10 cellular contexts compared by ENCODE assay signal in the genomic region with DNA sequence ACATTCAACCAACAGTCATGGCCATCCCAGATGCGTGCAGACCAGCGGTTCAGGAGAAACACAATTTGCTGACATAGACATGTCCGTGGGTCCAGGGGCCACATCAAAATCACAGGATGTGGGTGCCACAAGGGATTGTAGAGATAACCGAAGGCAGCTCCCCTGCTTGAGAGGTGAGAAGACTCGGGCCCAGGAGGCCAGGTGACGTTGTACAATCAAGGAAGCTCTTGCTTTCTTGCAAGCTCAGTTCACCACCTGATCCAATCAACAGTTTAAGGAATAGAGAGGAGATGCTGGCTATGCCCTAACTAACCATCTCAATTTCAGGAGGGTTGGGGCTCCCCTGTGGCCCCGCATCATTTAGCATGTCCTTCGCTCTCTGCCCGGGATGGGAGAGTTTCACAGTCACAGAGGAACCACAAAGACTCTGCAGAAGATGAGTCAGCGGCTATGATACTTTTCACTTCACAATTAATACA. TPM values are rescaled to one million over a fixed set of nuclear protein-coding genes. Genes with fewer than 3 reads are reported as not detected.
DNase-seq lines count a peak whose midpoint lies in the region; TF ChIP-seq lines count a peak whose summit lies in the region.
"Had no signal": no experiment of that assay in that cellular context is flagged by ENCODE, and none has a peak within 500 bp of the region (broad histone marks: within the 10 kb centered on the region; RNA-seq: fewer than 3 reads in every experiment).

No MANE protein-coding gene starts in this region.

- peak overlapping the region; percentile 66 to 91 (median 78) for H3K4me3 Mint-ChIP-seq in CD4-positive, alpha-beta memory T cell
- H3K4me3 Mint-ChIP-seq in activated naive CD4-positive, alpha-beta T cell treated with anti-CD3 and anti-CD28 coated beads, Interleukin-2, amount 50 U/mL, for 24 hours, result peak overlapping the region; percentile 31
- H3K4me3 Mint-ChIP-seq: brain had no signal

- POLR2A ChIA-PET in CD4-positive, alpha-beta memory T cell (lab: Charles Lee; ENCODE audit: partially characterized antibody), result interaction anchor here (0.7 to 23.2 kb wide), 14 partner anchors 9 to 242 kb away, joined by 3 to 604 read pairs (median 4); a partner anchor contains a TSS

- H3K27ac ChIP-seq in CD4-positive, alpha-beta memory T cell (ENCODE audit: low read depth, low read length), result no peak overlapping the region

- peak overlapping the region; percentile 67 to 96 (median 93) for H3K27ac Mint-ChIP-seq in CD4-positive, alpha-beta memory T cell
- H3K27ac Mint-ChIP-seq in activated naive CD4-positive, alpha-beta T cell treated with anti-CD3 and anti-CD28 coated beads, Interleukin-2, amount 50 U/mL, for 24 hours, result peak overlapping the region; percentile 47
- H3K27ac Mint-ChIP-seq: brain had no signal

- H3K9me3 Mint-ChIP-seq in CD4-positive, alpha-beta memory T cell, result no peaks in the 10 kb centered on the region
- H3K9me3 Mint-ChIP-seq in activated naive CD4-positive, alpha-beta T cell treated with anti-CD3 and anti-CD28 coated beads, Interleukin-2, amount 50 U/mL, for 24 hours, result no peaks in the 10 kb centered on the region

- H3K27me3 Mint-ChIP-seq in CD4-positive, alpha-beta memory T cell, result no peaks in the 10 kb centered on the region
- no peaks in the 10 kb centered on the region for H3K27me3 Mint-ChIP-seq in activated naive CD4-positive, alpha-beta T cell treated with anti-CD3 and anti-CD28 coated beads, Interleukin-2, amount 50 U/mL, for 24 hours

- peak overlapping the region in 1 of 2 donors; percentile 8 for H3K4me3 ChIP-seq in CD4-positive, alpha-beta memory T cell (ENCODE audit: low read length in 2 of 2)
- peak overlapping the region; percentile 7; the same call in 1 of the 2 replicates for H3K4me3 ChIP-seq in Jurkat, Clone E6-1 (ENCODE audit: low read length)

- H3K27me3 ChIP-seq in CD4-positive, alpha-beta memory T cell (ENCODE audit: insufficient read depth, low read length), result no peaks in the 10 kb centered on the region

- CTCF ChIA-PET in CD4-positive, alpha-beta memory T cell (lab: Charles Lee; ENCODE audit: partially characterized antibody), result interaction anchor here (0.7 to 4.0 kb wide), 7 partner anchors 11 to 85 kb away, joined by 3 to 27 read pairs (median 7); a partner anchor contains a TSS

- peaks cover 61% of the 10 kb centered on the region for H3K36me3 ChIP-seq in CD4-positive, alpha-beta memory T cell (ENCODE audit: insufficient read depth, low read length)

- peak; percentile 34 to 81 (median 50) for DNase-seq in CD4-positive, alpha-beta memory T cell
- DNase-seq in GM20000 (ENCODE audit: low spot score) (peak; percentile 59), amniotic stem cell (lab: John Stamatoyannopoulos, UW) (no peak), RPMI8226 (no peak), NCI-H748 (lab: John Stamatoyannopoulos, UW; ENCODE audit: unreplicated experiment) (no peak), ecto neural progenitor cell (ENCODE audit: low spot score) (no peak)
- DNase-seq in Jurkat, Clone E6-1 (ENCODE audit: low read depth, low spot score), result peak; percentile 80
- DNase-seq: NCI-H146 had no signal

- H3K4me1 Mint-ChIP-seq in CD4-positive, alpha-beta memory T cell, result peaks cover 70 to 91% (median 83%) of the 10 kb centered on the region in 4 donors
- peaks cover 88% of the 10 kb centered on the region for H3K4me1 Mint-ChIP-seq in activated naive CD4-positive, alpha-beta T cell treated with anti-CD3 and anti-CD28 coated beads, Interleukin-2, amount 50 U/mL, for 24 hours

- intact Hi-C loops in CD4-positive, alpha-beta memory T cell (cut with micrococcal nuclease), result no loop called here

- TF ChIP-seq CTCF in GM20000 (IDR thresholded peaks at IDR 0.05; ENCODE audit: extremely low read depth, missing control alignments), result no peak

- H3K4me1 ChIP-seq in CD4-positive, alpha-beta memory T cell (ENCODE audit: insufficient read depth, low read length), result peaks cover 88% of the 10 kb centered on the region

- H3K9me3 ChIP-seq in CD4-positive, alpha-beta memory T cell (ENCODE audit: control insufficient read depth in 1 of 2, low read length in 2 of 2), result no peaks in the 10 kb centered on the region

- H3K36me3 Mint-ChIP-seq in CD4-positive, alpha-beta memory T cell, result peaks cover 71 to 85% of the 10 kb centered on the region in 2 donors
- H3K36me3 Mint-ChIP-seq in activated naive CD4-positive, alpha-beta T cell treated with anti-CD3 and anti-CD28 coated beads, Interleukin-2, amount 50 U/mL, for 24 hours, result peaks cover 37% of the 10 kb centered on the region
- H3K36me3 Mint-ChIP-seq: brain had no signal

RNA-seq across cellular contexts. Expression of a gene that starts 19.5 kb away (rescaled TPM):
- 10 to 100 TPM; 79.3 to 93.6 TPM for total RNA-seq in CD4-positive, alpha-beta memory T cell
- 10 to 100 TPM; 43.1 to 58.0 TPM for polyA plus RNA-seq in CD4-positive, alpha-beta memory T cell
- 27.5 TPM for polyA plus RNA-seq in Jurkat, Clone E6-1 (2012; ENCODE audit: insufficient read depth, insufficient read length)

RNA-seq across cellular contexts. Expression of a gene that starts 27.4 kb away (rescaled TPM):
- total RNA-seq in CD4-positive, alpha-beta memory T cell, result 1 to 10 TPM; 1.8 to 3.2 TPM
- 1 to 10 TPM; 4.2 to 4.5 TPM for polyA plus RNA-seq in CD4-positive, alpha-beta memory T cell
- 3.6 TPM for polyA plus RNA-seq in Jurkat, Clone E6-1 (2012; ENCODE audit: insufficient read depth, insufficient read length)

RNA-seq across cellular contexts. Expression of a gene that starts 56.9 kb away (rescaled TPM):
- total RNA-seq in CD4-positive, alpha-beta memory T cell, result not detected
- not detected for polyA plus RNA-seq in CD4-positive, alpha-beta memory T cell
- polyA plus RNA-seq in Jurkat, Clone E6-1 (2012; ENCODE audit: insufficient read depth, insufficient read length), result not detected

Comparison
In these comparisons a context has a peak if more than half of its experiments do, and no peak if none do; other contexts are left out.
1. DNase-seq: peak in CD4-positive, alpha-beta memory T cell (5 of 5), GM20000 (single experiment) and Jurkat, Clone E6-1 (single experiment); none in amniotic stem cell (single experiment), RPMI8226 (single experiment), NCI-H748 (single experiment) and ecto neural progenitor cell (single experiment).